In genomic region chr2:143776531-143776930, GRCh38 we compare ENCODE assay signal across 19 cellular contexts.
DNase-seq lines count a peak whose midpoint lies in the region; ATAC-seq and TF ChIP-seq lines count a peak whose summit lies in the region.
"Had no signal": no experiment of that assay in that cellular context is flagged by ENCODE, and none has a peak within 500 bp of the region (broad histone marks: within the 10 kb centered on the region; RNA-seq: fewer than 3 reads in every experiment).

No MANE protein-coding gene starts in this region.

- no peaks in the 10 kb centered on the region for H3K27me3 ChIP-seq in WERI-Rb-1 (ENCODE audit: insufficient read depth, low read depth, severe bottlenecking)
- H3K27me3 ChIP-seq: BE2C, BLaER1 had no signal

- no peak overlapping the region for H3K27ac ChIP-seq in WERI-Rb-1
- H3K27ac ChIP-seq: BLaER1 had no signal

- no peak overlapping the region for H3K27ac Mint-ChIP-seq in activated T-helper 17 cell treated with anti-CD3 and anti-CD28 coated beads, Interleukin-2, amount 50 U/mL, for 72 hours
- H3K27ac Mint-ChIP-seq: CD14-positive monocyte; CD4-positive, CD25-positive, alpha-beta regulatory T cell had no signal

- no peak for DNase-seq in WERI-Rb-1
- peak; percentile 4 for DNase-seq in fibroblast of villous mesenchyme (ENCODE audit: low read depth)
- peak; percentile 55 for DNase-seq in retinal pigment epithelial cell (ENCODE audit: low read depth)
- no peak for DNase-seq in NCI-H2171 treated with DMSO at 0.1 percent for 48 hours (lab: John Stamatoyannopoulos, UW)
- DNase-seq: 8988T; ACHN; BE2C; C1 segment of cervical spinal cord; Caco-2; Calu3; CD4-positive, alpha-beta memory T cell; CD4-positive, CD25-positive, alpha-beta regulatory T cell; CD8-positive, alpha-beta memory T cell; DMS79 treated with DMSO at 0.1 percent for 48 hours; GF-D8 had no signal

- H3K4me3 Mint-ChIP-seq in activated T-helper 17 cell treated with anti-CD3 and anti-CD28 coated beads, Interleukin-2, amount 50 U/mL, for 72 hours: no peak overlapping the region
- H3K4me3 Mint-ChIP-seq: CD14-positive monocyte; CD4-positive, alpha-beta memory T cell; CD4-positive, CD25-positive, alpha-beta regulatory T cell; CD8-positive, alpha-beta memory T cell had no signal

- no peaks in the 10 kb centered on the region for H3K9me3 ChIP-seq in WERI-Rb-1 (ENCODE audit: severe bottlenecking)
- H3K9me3 ChIP-seq: BE2C, BLaER1, Caco-2 had no signal

- H3K4me3 ChIP-seq in WERI-Rb-1 (ENCODE audit: low read depth, low read length) (peak overlapping the region; percentile 38), fibroblast of villous mesenchyme (ENCODE audit: low read depth, low read length) (no peak overlapping the region), retinal pigment epithelial cell (ENCODE audit: low read length) (peak overlapping the region; percentile 34)
- H3K4me3 ChIP-seq: BLaER1 had no signal

- H3K4me1 Mint-ChIP-seq in activated T-helper 17 cell treated with anti-CD3 and anti-CD28 coated beads, Interleukin-2, amount 50 U/mL, for 72 hours: no peaks in the 10 kb centered on the region
- H3K4me1 Mint-ChIP-seq: CD14-positive monocyte; CD4-positive, alpha-beta memory T cell; CD4-positive, CD25-positive, alpha-beta regulatory T cell; CD8-positive, alpha-beta memory T cell had no signal

- no peaks in the 10 kb centered on the region for H3K9me3 Mint-ChIP-seq in activated T-helper 17 cell treated with anti-CD3 and anti-CD28 coated beads, Interleukin-2, amount 50 U/mL, for 72 hours
- H3K9me3 Mint-ChIP-seq: CD14-positive monocyte; CD8-positive, alpha-beta memory T cell had no signal

- no peaks in the 10 kb centered on the region for H3K36me3 ChIP-seq in WERI-Rb-1
- H3K36me3 ChIP-seq: BE2C, BLaER1 had no signal

- H3K27me3 Mint-ChIP-seq in activated T-helper 17 cell treated with anti-CD3 and anti-CD28 coated beads, Interleukin-2, amount 50 U/mL, for 72 hours: no peaks in the 10 kb centered on the region
- H3K27me3 Mint-ChIP-seq: CD4-positive, alpha-beta memory T cell; CD4-positive, CD25-positive, alpha-beta regulatory T cell; CD8-positive, alpha-beta memory T cell had no signal

- no peaks in the 10 kb centered on the region for H3K36me3 Mint-ChIP-seq in activated T-helper 17 cell treated with anti-CD3 and anti-CD28 coated beads, Interleukin-2, amount 50 U/mL, for 72 hours (ENCODE audit: low read depth)
- H3K36me3 Mint-ChIP-seq: CD4-positive, alpha-beta memory T cell; CD4-positive, CD25-positive, alpha-beta regulatory T cell; CD8-positive, alpha-beta memory T cell had no signal

- no peak for TF ChIP-seq CTCF in WERI-Rb-1 (IDR thresholded peaks at IDR 0.05; ENCODE audit: low read depth, low read length)
- TF ChIP-seq CTCF in fibroblast of villous mesenchyme (IDR thresholded peaks at IDR 0.05; ENCODE audit: insufficient read depth, low read depth, low read length): no peak
- TF ChIP-seq CTCF in retinal pigment epithelial cell (conservative IDR thresholded peaks at IDR 0.05; ENCODE audit: low read depth, low read length): no peak

- ATAC-seq in GM18511 (IDR thresholded peaks at IDR 0.05; ENCODE audit: unreplicated experiment): no peak
- no peak for ATAC-seq in activated T-helper 17 cell treated with anti-CD3 and anti-CD28 coated beads, Interleukin-2, amount 50 U/mL, for 72 hours (replicated peaks)

Comparison
In these comparisons a context has a peak if more than half of its experiments do, and no peak if none do; other contexts are left out.
1. DNase-seq: peak in fibroblast of villous mesenchyme (single experiment) and retinal pigment epithelial cell (single experiment); none in WERI-Rb-1 (single experiment) and NCI-H2171 treated with DMSO at 0.1 percent for 48 hours (single experiment).